In the genomic region with DNA sequence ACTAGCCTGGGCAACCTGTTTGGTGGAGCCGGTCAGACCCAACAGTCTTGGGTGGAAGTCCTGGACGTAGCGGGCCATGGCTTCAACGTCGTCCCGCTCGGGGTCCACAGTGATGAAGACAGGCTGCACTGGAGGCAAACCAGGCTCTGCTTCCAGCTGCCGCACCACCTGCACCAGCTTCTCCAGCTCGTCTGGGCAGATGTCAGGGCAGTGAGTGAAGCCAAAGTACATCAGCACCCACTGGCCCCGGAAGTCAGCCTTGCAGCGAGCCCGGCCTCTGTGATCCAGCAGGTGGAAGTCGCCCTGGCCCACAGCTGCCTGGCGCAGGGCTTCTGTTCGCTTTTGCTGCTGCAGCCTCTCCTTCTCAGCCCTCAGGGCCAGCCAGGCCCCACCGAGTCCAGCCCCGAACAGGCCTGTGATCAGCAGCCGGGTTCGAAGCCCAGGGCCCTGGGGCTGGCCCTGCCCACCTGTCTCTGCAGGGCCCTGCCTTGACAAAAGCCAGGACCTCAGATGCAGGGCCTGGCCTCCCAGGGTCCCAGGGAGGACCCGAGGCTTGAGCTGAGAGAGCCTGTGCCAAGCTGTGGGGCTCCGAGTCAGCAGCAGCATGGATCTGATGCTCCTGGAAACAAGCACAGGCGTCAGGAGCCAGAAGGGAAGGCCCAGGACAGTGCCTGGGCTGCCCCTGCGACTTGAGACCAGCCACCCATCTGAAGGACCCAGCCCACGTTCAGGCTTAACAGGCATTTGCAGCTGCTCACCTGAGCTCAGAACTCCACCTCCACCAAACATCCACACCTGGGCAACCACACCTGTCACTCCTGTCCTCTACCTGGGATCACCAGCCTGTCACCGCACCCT, we compare ENCODE assay signal across 8 cellular contexts. TPM values are rescaled to one million over a fixed set of nuclear protein-coding genes. Genes with fewer than 3 reads are reported as not detected.
DNase-seq lines count a peak whose midpoint lies in the region; ATAC-seq and TF ChIP-seq lines count a peak whose summit lies in the region.

No MANE protein-coding gene starts in this region.

- H3K4me2 ChIP-seq in Karpas-422 (ENCODE audit: low read depth, low read length, poor library complexity, severe bottlenecking) = peak overlapping the region; percentile 98

- CTCF ChIA-PET in CD4-positive, alpha-beta memory T cell (lab: Charles Lee; ENCODE audit: partially characterized antibody) = interaction anchor here (2.3 to 3.6 kb wide), 5 partner anchors 9 to 272 kb away, joined by 13 to 58 read pairs (median 18); a partner anchor contains a TSS

- H3K9me2 ChIP-seq in Karpas-422 (replicated peaks; ENCODE audit: insufficient read depth, low read length) = no peaks in the 10 kb centered on the region

- ATAC-seq in natural killer cell treated with Interleukin-12 subunit alpha and Interleukin-12 subunit beta and Interleukin-15 and Interleukin-18, amount 100 ng/mL, for 72 hours = no peak
- no peak for ATAC-seq in left lobe of liver
- no peak for ATAC-seq in GM18511 (IDR thresholded peaks at IDR 0.05; ENCODE audit: unreplicated experiment)

- H3K36me3 ChIP-seq in CD4-positive, alpha-beta memory T cell (ENCODE audit: insufficient read depth, low read length) = peaks cover 33% of the 10 kb centered on the region
- H3K36me3 ChIP-seq in Karpas-422 (ENCODE audit: insufficient read depth, low read length) (0 out of 2 replicates have a peak, but pooled peaks cover 3% of the 10 kb centered on the region), colonic mucosa (peaks cover 10% of the 10 kb centered on the region)

- no peaks in the 10 kb centered on the region for H3K27me3 ChIP-seq in CD4-positive, alpha-beta memory T cell (ENCODE audit: insufficient read depth, low read length)
- H3K27me3 ChIP-seq in Karpas-422 (ENCODE audit: low read length) (no peaks in the 10 kb centered on the region), colonic mucosa (no peaks in the 10 kb centered on the region)

- TF ChIP-seq CTCF in colonic mucosa (IDR thresholded peaks at IDR 0.05) = no peak

- H3K79me2 ChIP-seq in Karpas-422 (ENCODE audit: low read length) = peaks cover 22% of the 10 kb centered on the region

- peak overlapping the region in 6 of 7 donors; percentile 84 to 97 (median 94) for H3K27ac Mint-ChIP-seq in CD4-positive, alpha-beta memory T cell
- peak overlapping the region; percentile 54 to 90 for H3K27ac Mint-ChIP-seq in natural killer cell treated with Interleukin-12 subunit alpha and Interleukin-12 subunit beta and Interleukin-15 and Interleukin-18, amount 100 ng/mL, for 72 hours

- peak overlapping the region; percentile 86 to 94 (median 92) for H3K4me3 Mint-ChIP-seq in CD4-positive, alpha-beta memory T cell
- peak overlapping the region; percentile 87 for H3K4me3 Mint-ChIP-seq in natural killer cell treated with Interleukin-12 subunit alpha and Interleukin-12 subunit beta and Interleukin-15 and Interleukin-18, amount 100 ng/mL, for 72 hours

- no peak for DNase-seq in CD4-positive, alpha-beta memory T cell
- DNase-seq in Karpas-422 (peak; percentile 52), colonic mucosa (peak; percentile 67), NCI-H128 (lab: John Stamatoyannopoulos, UW; ENCODE audit: unreplicated experiment) (no peak), left lobe of liver (ENCODE audit: low spot score) (no peak), substantia nigra (lab: John Stamatoyannopoulos, UW) (no peak)
- DNase-seq in natural killer cell treated with Interleukin-12 subunit alpha and Interleukin-12 subunit beta and Interleukin-15 and Interleukin-18, amount 100 ng/mL, for 72 hours (ENCODE audit: low spot score) = peak; percentile 58

- peaks cover 38% of the 10 kb centered on the region for H3K4me1 ChIP-seq in CD4-positive, alpha-beta memory T cell (ENCODE audit: insufficient read depth, low read length)
- peaks cover 29% of the 10 kb centered on the region for H3K4me1 ChIP-seq in Karpas-422 (ENCODE audit: low read length)
- peaks cover 12% of the 10 kb centered on the region for H3K4me1 ChIP-seq in colonic mucosa

- peaks cover 11 to 28% of the 10 kb centered on the region in 2 donors for H3K36me3 Mint-ChIP-seq in CD4-positive, alpha-beta memory T cell
- H3K36me3 Mint-ChIP-seq in natural killer cell treated with Interleukin-12 subunit alpha and Interleukin-12 subunit beta and Interleukin-15 and Interleukin-18, amount 100 ng/mL, for 72 hours = no peaks in the 10 kb centered on the region

- H3K9ac ChIP-seq in Karpas-422 (ENCODE audit: low read length) (peak overlapping the region; percentile 85), colonic mucosa (ENCODE audit: low read depth in 2 of 2, low read length in 2 of 2) (peak overlapping the region; percentile 86)

- H3K27ac ChIP-seq in CD4-positive, alpha-beta memory T cell (ENCODE audit: low read depth, low read length) = peak overlapping the region; percentile 96
- H3K27ac ChIP-seq in Karpas-422 (ENCODE audit: low read length) (no peak overlapping the region), colonic mucosa (peak overlapping the region; percentile 100), substantia nigra (ENCODE audit: low read depth, low read length, poor library complexity, severe bottlenecking) (no peak overlapping the region)

- H3K9me3 Mint-ChIP-seq in CD4-positive, alpha-beta memory T cell = no peaks in the 10 kb centered on the region
- H3K9me3 Mint-ChIP-seq in natural killer cell treated with Interleukin-12 subunit alpha and Interleukin-12 subunit beta and Interleukin-15 and Interleukin-18, amount 100 ng/mL, for 72 hours = no peaks in the 10 kb centered on the region

- intact Hi-C loops in CD4-positive, alpha-beta memory T cell (cut with micrococcal nuclease) = loop anchor here (2.0 kb wide), 1 partner anchor 49 kb away; a partner anchor contains a TSS
- intact Hi-C loops in colonic mucosa (cut with DNase I) = loop anchor here (5.0 kb wide), 1 partner anchor 38 kb away; a partner anchor contains a TSS

- no peaks in the 10 kb centered on the region for H3K9me3 ChIP-seq in CD4-positive, alpha-beta memory T cell (ENCODE audit: control insufficient read depth in 1 of 2, low read length in 2 of 2)
- no peaks in the 10 kb centered on the region for H3K9me3 ChIP-seq in Karpas-422 (ENCODE audit: low read length)
- H3K9me3 ChIP-seq in colonic mucosa = no peaks in the 10 kb centered on the region

- peaks cover 14 to 38% (median 24%) of the 10 kb centered on the region in 4 donors for H3K4me1 Mint-ChIP-seq in CD4-positive, alpha-beta memory T cell
- peaks cover 29 to 34% of the 10 kb centered on the region in 2 donors for H3K4me1 Mint-ChIP-seq in natural killer cell treated with Interleukin-12 subunit alpha and Interleukin-12 subunit beta and Interleukin-15 and Interleukin-18, amount 100 ng/mL, for 72 hours (ENCODE audit: low read depth in 2 of 2)

- H2AFZ ChIP-seq in Karpas-422 (ENCODE audit: low read length) = no peak overlapping the region

- H3K4me3 ChIP-seq in CD4-positive, alpha-beta memory T cell (ENCODE audit: low read length in 2 of 2) = peak overlapping the region; percentile 47 to 81
- H3K4me3 ChIP-seq in Karpas-422 (ENCODE audit: low read length) = peak overlapping the region; percentile 98
- H3K4me3 ChIP-seq in colonic mucosa = peak overlapping the region; percentile 85

- H4K20me1 ChIP-seq in Karpas-422 (ENCODE audit: insufficient read depth, low read depth, low read length) = peaks cover 14% of the 10 kb centered on the region

- H3K27me3 Mint-ChIP-seq in CD4-positive, alpha-beta memory T cell = no peaks in the 10 kb centered on the region
- no peaks in the 10 kb centered on the region for H3K27me3 Mint-ChIP-seq in natural killer cell treated with Interleukin-12 subunit alpha and Interleukin-12 subunit beta and Interleukin-15 and Interleukin-18, amount 100 ng/mL, for 72 hours

- POLR2A ChIA-PET in CD4-positive, alpha-beta memory T cell (lab: Charles Lee; ENCODE audit: partially characterized antibody) = interaction anchor here (1.0 to 9.5 kb wide), 13 partner anchors 10 to 183 kb away, joined by 3 to 321 read pairs (median 12); a partner anchor contains a TSS

RNA-seq across cellular contexts. Expression of a gene that starts 1.4 kb away (rescaled TPM):
- not detected for total RNA-seq in CD4-positive, alpha-beta memory T cell
- 1 to 10 TPM; 3.6 to 8.1 TPM for polyA plus RNA-seq in CD4-positive, alpha-beta memory T cell
- total RNA-seq in Karpas-422 (2014; rRNA removed; shearing (Covaris generic); ENCODE audit: low replicate concordance) = 1.1 and 14.2 TPM in 2 replicates
- total RNA-seq in colonic mucosa = 1 to 10 TPM; 1.8 to 5.8 TPM
- total RNA-seq in natural killer cell treated with Interleukin-12 subunit alpha and Interleukin-12 subunit beta and Interleukin-15 and Interleukin-18, amount 100 ng/mL, for 72 hours = 10 to 100 TPM; 13.1 to 18.5 TPM
- total RNA-seq in left lobe of liver = not detected

RNA-seq across cellular contexts. Expression of a gene that starts 5.8 kb away (rescaled TPM):
- 10 to 100 TPM; 15.7 to 18.0 TPM for total RNA-seq in CD4-positive, alpha-beta memory T cell
- 10 to 100 TPM; 22.0 to 30.9 TPM for polyA plus RNA-seq in CD4-positive, alpha-beta memory T cell
- 1.8 and 5.0 TPM in 2 replicates for total RNA-seq in Karpas-422 (2014; rRNA removed; shearing (Covaris generic); ENCODE audit: low replicate concordance)
- total RNA-seq in colonic mucosa = 10 to 100 TPM; 22.6 to 28.0 TPM
- 100 to 1,000 TPM; 164 to 234 TPM for total RNA-seq in natural killer cell treated with Interleukin-12 subunit alpha and Interleukin-12 subunit beta and Interleukin-15 and Interleukin-18, amount 100 ng/mL, for 72 hours
- 80.0 TPM for total RNA-seq in left lobe of liver

RNA-seq across cellular contexts. Expression of a gene that starts 16.0 kb away (rescaled TPM):
- total RNA-seq in CD4-positive, alpha-beta memory T cell = 10 to 100 TPM; 81.1 to 81.8 TPM
- polyA plus RNA-seq in CD4-positive, alpha-beta memory T cell = 10 to 100 TPM; 36.4 to 36.9 TPM
- 24.6 and 53.5 TPM in 2 replicates for total RNA-seq in Karpas-422 (2014; rRNA removed; shearing (Covaris generic); ENCODE audit: low replicate concordance)
- 10 to 100 TPM; 27.4 to 71.5 TPM for total RNA-seq in colonic mucosa
- 100 to 1,000 TPM; 105 to 156 TPM for total RNA-seq in natural killer cell treated with Interleukin-12 subunit alpha and Interleukin-12 subunit beta and Interleukin-15 and Interleukin-18, amount 100 ng/mL, for 72 hours
- 18.8 TPM for total RNA-seq in left lobe of liver

RNA-seq across cellular contexts. Expression of a gene that starts 16.5 kb away (rescaled TPM):
- 100 to 1,000 TPM; 152 to 155 TPM for total RNA-seq in CD4-positive, alpha-beta memory T cell
- 10 to 100 TPM; 21.7 to 33.8 TPM for polyA plus RNA-seq in CD4-positive, alpha-beta memory T cell
- 19.2 and 21.4 TPM in 2 replicates for total RNA-seq in Karpas-422 (2014; rRNA removed; shearing (Covaris generic); ENCODE audit: low replicate concordance)
- total RNA-seq in colonic mucosa = 10 to 100 TPM; 51.1 to 60.0 TPM
- total RNA-seq in natural killer cell treated with Interleukin-12 subunit alpha and Interleukin-12 subunit beta and Interleukin-15 and Interleukin-18, amount 100 ng/mL, for 72 hours = 100 to 1,000 TPM in 1 of 2 donors, 10 to 100 TPM in 1; 97.8 to 149 TPM
- total RNA-seq in left lobe of liver = 50.2 TPM

RNA-seq across cellular contexts. Expression of a gene that starts 21.7 kb away (rescaled TPM):
- total RNA-seq in CD4-positive, alpha-beta memory T cell = 1 to 10 TPM; 7.0 to 7.5 TPM
- polyA plus RNA-seq in CD4-positive, alpha-beta memory T cell = 1 to 10 TPM; 4.3 to 7.5 TPM
- 4.5 and 9.8 TPM in 2 replicates for total RNA-seq in Karpas-422 (2014; rRNA removed; shearing (Covaris generic); ENCODE audit: low replicate concordance)
- under 1 TPM; 0.07 to 0.16 TPM for total RNA-seq in colonic mucosa
- total RNA-seq in natural killer cell treated with Interleukin-12 subunit alpha and Interleukin-12 subunit beta and Interleukin-15 and Interleukin-18, amount 100 ng/mL, for 72 hours = 10 to 100 TPM in 1 of 2 donors, 1 to 10 TPM in 1; 6.5 to 15.2 TPM
- 0.05 TPM for total RNA-seq in left lobe of liver

Comparison
In these comparisons a context has a peak if more than half of its experiments do, and no peak if none do; other contexts are left out.
1. DNase-seq: peak in Karpas-422 (single experiment), colonic mucosa (single experiment) and natural killer cell treated with Interleukin-12 subunit alpha and Interleukin-12 subunit beta and Interleukin-15 and Interleukin-18, amount 100 ng/mL, for 72 hours (single experiment); none in CD4-positive, alpha-beta memory T cell (0 of 5), NCI-H128 (single experiment), left lobe of liver (single experiment) and substantia nigra (0 of 49).
2. H3K27ac ChIP-seq: peak in CD4-positive, alpha-beta memory T cell (single experiment) and colonic mucosa (single experiment); none in Karpas-422 (single experiment) and substantia nigra (single experiment).
3. Peak in every context shown above with its lines, with median percentiles within 50 percentile points of each other: H3K4me3 ChIP-seq.